2 cellular contexts compared by ENCODE assay signal in the genomic region with DNA sequence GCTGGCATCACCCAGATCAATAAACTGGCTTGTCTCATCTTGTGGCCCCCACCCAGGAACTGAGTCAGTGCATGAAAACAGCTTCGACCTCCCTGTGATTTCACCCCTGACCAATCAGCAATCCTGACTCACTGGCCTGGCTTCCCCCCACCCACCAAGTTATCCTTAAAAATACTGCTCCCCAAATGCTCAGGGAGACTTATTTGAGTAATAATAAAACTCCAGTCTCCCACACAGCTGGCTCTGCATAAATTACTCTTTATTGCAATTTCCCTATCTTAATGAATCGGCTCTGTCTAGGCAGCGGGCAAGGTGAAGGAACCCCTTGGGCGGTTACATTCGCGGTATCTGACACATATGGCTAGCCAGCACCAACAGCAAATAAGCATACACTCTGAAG.
TF ChIP-seq lines count a peak whose summit lies in the region.

No MANE protein-coding gene starts in this region.

TF ChIP-seq in GM23338, 12 proteins besides CTCF, POLR2A, EP300 and RAD21 (continued from another document):
- TF ChIP-seq POLR2AphosphoS5 (IDR thresholded peaks at IDR 0.05; ENCODE audit: low read depth) (no peak), CREB1 (CRISPR knock-in tag; IDR thresholded peaks at IDR 0.05; ENCODE audit: low read depth) (no peak), JUNB (IDR thresholded peaks at IDR 0.05; ENCODE audit: unreplicated experiment) (no peak)
- TF ChIP-seq, protein P1, sequence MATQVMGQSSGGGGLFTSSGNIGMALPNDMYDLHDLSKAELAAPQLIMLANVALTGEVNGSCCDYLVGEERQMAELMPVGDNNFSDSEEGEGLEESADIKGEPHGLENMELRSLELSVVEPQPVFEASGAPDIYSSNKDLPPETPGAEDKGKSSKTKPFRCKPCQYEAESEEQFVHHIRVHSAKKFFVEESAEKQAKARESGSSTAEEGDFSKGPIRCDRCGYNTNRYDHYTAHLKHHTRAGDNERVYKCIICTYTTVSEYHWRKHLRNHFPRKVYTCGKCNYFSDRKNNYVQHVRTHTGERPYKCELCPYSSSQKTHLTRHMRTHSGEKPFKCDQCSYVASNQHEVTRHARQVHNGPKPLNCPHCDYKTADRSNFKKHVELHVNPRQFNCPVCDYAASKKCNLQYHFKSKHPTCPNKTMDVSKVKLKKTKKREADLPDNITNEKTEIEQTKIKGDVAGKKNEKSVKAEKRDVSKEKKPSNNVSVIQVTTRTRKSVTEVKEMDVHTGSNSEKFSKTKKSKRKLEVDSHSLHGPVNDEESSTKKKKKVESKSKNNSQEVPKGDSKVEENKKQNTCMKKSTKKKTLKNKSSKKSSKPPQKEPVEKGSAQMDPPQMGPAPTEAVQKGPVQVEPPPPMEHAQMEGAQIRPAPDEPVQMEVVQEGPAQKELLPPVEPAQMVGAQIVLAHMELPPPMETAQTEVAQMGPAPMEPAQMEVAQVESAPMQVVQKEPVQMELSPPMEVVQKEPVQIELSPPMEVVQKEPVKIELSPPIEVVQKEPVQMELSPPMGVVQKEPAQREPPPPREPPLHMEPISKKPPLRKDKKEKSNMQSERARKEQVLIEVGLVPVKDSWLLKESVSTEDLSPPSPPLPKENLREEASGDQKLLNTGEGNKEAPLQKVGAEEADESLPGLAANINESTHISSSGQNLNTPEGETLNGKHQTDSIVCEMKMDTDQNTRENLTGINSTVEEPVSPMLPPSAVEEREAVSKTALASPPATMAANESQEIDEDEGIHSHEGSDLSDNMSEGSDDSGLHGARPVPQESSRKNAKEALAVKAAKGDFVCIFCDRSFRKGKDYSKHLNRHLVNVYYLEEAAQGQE (IDR thresholded peaks at IDR 0.05; ENCODE audit: unreplicated experiment), result no peak

TF ChIP-seq in GM12878, 131 proteins besides CTCF, POLR2A, EP300 and RAD21 (continued from another document):
- TF ChIP-seq, protein P2, sequence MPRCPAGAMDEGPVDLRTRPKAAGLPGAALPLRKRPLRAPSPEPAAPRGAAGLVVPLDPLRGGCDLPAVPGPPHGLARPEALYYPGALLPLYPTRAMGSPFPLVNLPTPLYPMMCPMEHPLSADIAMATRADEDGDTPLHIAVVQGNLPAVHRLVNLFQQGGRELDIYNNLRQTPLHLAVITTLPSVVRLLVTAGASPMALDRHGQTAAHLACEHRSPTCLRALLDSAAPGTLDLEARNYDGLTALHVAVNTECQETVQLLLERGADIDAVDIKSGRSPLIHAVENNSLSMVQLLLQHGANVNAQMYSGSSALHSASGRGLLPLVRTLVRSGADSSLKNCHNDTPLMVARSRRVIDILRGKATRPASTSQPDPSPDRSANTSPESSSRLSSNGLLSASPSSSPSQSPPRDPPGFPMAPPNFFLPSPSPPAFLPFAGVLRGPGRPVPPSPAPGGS (IDR thresholded peaks at IDR 0.05; ENCODE audit: borderline replicate concordance, insufficient read depth, low read depth, low read length, poor library complexity, severe bottlenecking), result peak; percentile 71
- TF ChIP-seq PAX5 (IDR thresholded peaks at IDR 0.05; ENCODE audit: borderline replicate concordance, low read depth, low read length), result no peak
- no peak for TF ChIP-seq EED (IDR thresholded peaks at IDR 0.05; ENCODE audit: low read depth)
- no peak for TF ChIP-seq NFIC (IDR thresholded peaks at IDR 0.05; ENCODE audit: low read depth, low read length)
TF ChIP-seq in GM12878: peak in this region for 1.
